ENCODE assay signal across 9 cellular contexts in the genomic region with DNA sequence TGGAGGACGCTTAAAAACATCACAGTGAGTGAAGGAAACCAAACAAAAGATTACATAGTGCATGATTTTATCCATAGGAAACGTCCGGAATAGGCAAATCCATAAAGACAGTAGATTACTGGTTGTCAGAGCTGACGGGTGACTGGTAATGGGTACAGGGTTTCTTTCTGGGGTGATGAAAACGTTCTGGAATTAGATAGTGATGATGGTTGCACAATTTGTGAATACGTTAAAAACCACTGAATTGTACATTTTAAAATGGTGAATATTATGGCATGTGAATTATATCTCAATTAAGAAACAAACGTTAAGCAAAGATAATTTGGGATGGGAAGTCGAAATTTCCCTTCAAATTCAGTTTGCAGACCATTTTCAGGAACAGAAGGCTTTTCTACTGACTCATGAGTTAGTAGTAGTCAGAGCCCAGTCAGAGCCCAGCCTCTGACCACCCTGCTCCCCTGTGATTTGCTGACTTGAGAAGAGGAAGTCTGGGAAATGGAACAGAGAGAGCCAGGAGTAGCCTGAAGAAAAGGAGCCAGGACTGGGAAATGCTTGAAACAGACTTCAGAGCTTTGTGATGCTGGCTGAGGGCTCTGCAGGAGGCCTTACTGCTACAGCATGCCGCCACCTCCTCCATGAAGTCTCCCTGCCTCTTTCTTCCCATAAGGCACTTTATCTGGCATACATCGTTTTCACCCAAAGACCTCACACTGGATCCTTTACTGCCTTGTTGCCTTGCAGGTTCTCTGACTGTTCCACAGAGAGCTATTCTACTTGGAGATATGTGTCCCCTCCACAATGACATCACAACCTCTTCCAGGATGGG. TPM values are rescaled to one million over a fixed set of nuclear protein-coding genes. Genes with fewer than 3 reads are reported as not detected.
DNase-seq lines count a peak whose midpoint lies in the region; ATAC-seq and TF ChIP-seq lines count a peak whose summit lies in the region.
"Had no signal": no experiment of that assay in that cellular context is flagged by ENCODE, and none has a peak within 500 bp of the region (broad histone marks: within the 10 kb centered on the region; RNA-seq: fewer than 3 reads in every experiment).

No MANE protein-coding gene starts in this region.

- 80 to 83% (median 83%) methylated on average over 10 of the region's 10 CpGs for WGBS in adrenal gland, 4 donors
- 71 to 75% (median 74%) methylated on average over 10 of the region's 10 CpGs for WGBS in ovary, 3 donors

- H3K9ac ChIP-seq in HCT116 (ENCODE audit: low read length): no peak overlapping the region

- no peak overlapping the region for H3K4me3 ChIP-seq in HCT116 (replicated peaks in 1 of 2; ENCODE audit: low read depth in 1 of 2, low read length in 2 of 2)
- H3K4me3 ChIP-seq in adrenal gland: no peak overlapping the region
- no peak overlapping the region for H3K4me3 ChIP-seq in ovary

- peak overlapping the region; percentile 52 for H2AFZ ChIP-seq in HCT116 (ENCODE audit: low read depth, low read length, poor library complexity, severe bottlenecking)

- CTCF ChIA-PET in HCT116 (lab: Charles Lee): no interaction called here

- BruUV-seq in HCT116 (replicated peaks; lab: Mats Ljungman, UMichigan): no TSS peak

- peak; percentile 86 for DNase-seq in A172 (ENCODE audit: low spot score)
- DNase-seq in HCT116 (ENCODE audit: low read depth, low spot score): no peak
- DNase-seq in adrenal gland: peak in 4 of 7 donors; percentile 21 to 60 (median 28)
- DNase-seq in islet precursor cell: peak; percentile 90
- DNase-seq in ovary: no peak
- no peak for DNase-seq in activated naive CD4-positive, alpha-beta T cell treated with anti-CD3 and anti-CD28 coated beads, Interleukin-2, amount 50 U/mL, for 16 hours
- DNase-seq: COR-L47 had no signal

- no peaks in the 10 kb centered on the region for H3K36me3 ChIP-seq in HCT116 (ENCODE audit: control insufficient read depth in 1 of 2, insufficient read depth in 2 of 2, low read length in 2 of 2)
- H3K36me3 ChIP-seq in adrenal gland (replicated peaks in 1 of 2): no peaks in the 10 kb centered on the region
- no peaks in the 10 kb centered on the region for H3K36me3 ChIP-seq in ovary

- H3K79me2 ChIP-seq in HCT116 (ENCODE audit: insufficient read depth, low read length): no peaks in the 10 kb centered on the region

- TF ChIP-seq EP300 in ovary (IDR thresholded peaks at IDR 0.05): no peak

- TF ChIP-seq CTCF in HCT116 (IDR thresholded peaks at IDR 0.05 in 2 of 3, conservative IDR thresholded peaks at IDR 0.05 in 1 of 3; ENCODE audit: borderline replicate concordance in 1 of 3, insufficient read depth in 1 of 3, low read depth in 2 of 3, low read length in 2 of 3) (no peak), adrenal gland (IDR thresholded peaks at IDR 0.05) (no peak), ovary (IDR thresholded peaks at IDR 0.05) (no peak)

- POLR2A ChIA-PET in HCT116 (lab: Charles Lee): no interaction called here

- H3K27ac ChIP-seq in HCT116 (ENCODE audit: low read depth, low read length) (no peak overlapping the region), adrenal gland (no peak overlapping the region), ovary (no peak overlapping the region)

- no peak for TF ChIP-seq RAD21 in HCT116 (IDR thresholded peaks at IDR 0.05; ENCODE audit: low read depth)

- RAD21 ChIA-PET in HCT116 (lab: Charles Lee; ENCODE audit: low non-redundant PET in 1 of 2, low total read pairs in 2 of 2, uncharacterized antibody in 2 of 2, unreplicated experiment in 2 of 2): no interaction called here

- H3K9me3 ChIP-seq in HCT116 (ENCODE audit: control insufficient read depth in 1 of 2, insufficient read depth in 1 of 2, low read depth in 1 of 2, low read length in 2 of 2) (no peaks in the 10 kb centered on the region), adrenal gland (replicated peaks in 1 of 3) (no peaks in the 10 kb centered on the region), ovary (no peaks in the 10 kb centered on the region)

- H3K4me1 ChIP-seq in HCT116 (ENCODE audit: control insufficient read depth in 1 of 2, insufficient read depth in 2 of 2, low read length in 2 of 2) (peaks cover 2 to 19% of the 10 kb centered on the region in 2 experiments; a peak in 2 of 4 replicates), adrenal gland (replicated peaks in 1 of 2) (peaks cover 0 to 7% of the 10 kb centered on the region in 2 donors), ovary (ENCODE audit: insufficient read depth) (no peaks in the 10 kb centered on the region)

- TF ChIP-seq POLR2A in HCT116 (IDR thresholded peaks at IDR 0.05; ENCODE audit: borderline replicate concordance, extremely low read depth, insufficient read depth, insufficient read length): no peak
- TF ChIP-seq POLR2A in adrenal gland (IDR thresholded peaks at IDR 0.05): no peak
- TF ChIP-seq POLR2A in ovary (IDR thresholded peaks at IDR 0.05): no peak

- ATAC-seq in HCT116: no peak; the same call in 1 of the 2 replicates
- ATAC-seq in HG03280 (IDR thresholded peaks at IDR 0.05; ENCODE audit: unreplicated experiment): no peak
- no peak for ATAC-seq in HG02763 (IDR thresholded peaks at IDR 0.05; ENCODE audit: unreplicated experiment)

- no peak overlapping the region for H3K4me2 ChIP-seq in HCT116 (ENCODE audit: low read length)

- intact Hi-C loops in HCT116 (cut with micrococcal nuclease) (no loop called here), adrenal gland (cut with DNase I) (no loop called here), ovary (cut with DNase I) (no loop called here)

- H4K20me1 ChIP-seq in HCT116 (ENCODE audit: insufficient read depth): no peaks in the 10 kb centered on the region

- no peaks in the 10 kb centered on the region; the same call in 1 of the 2 replicates for H3K9me2 ChIP-seq in HCT116 (ENCODE audit: insufficient read depth)

- H3K27me3 ChIP-seq in HCT116 (ENCODE audit: insufficient read depth, low read length): no peaks in the 10 kb centered on the region
- no peaks in the 10 kb centered on the region for H3K27me3 ChIP-seq in adrenal gland
- H3K27me3 ChIP-seq in ovary: no peaks in the 10 kb centered on the region

TF ChIP-seq in HCT116, 20 proteins besides CTCF, POLR2A, EP300 and RAD21:
- TF ChIP-seq JUND (IDR thresholded peaks at IDR 0.05) (no peak), ATF3 (IDR thresholded peaks at IDR 0.05) (no peak), ZBTB33 (IDR thresholded peaks at IDR 0.05; ENCODE audit: extremely low read depth, insufficient replicate concordance, low read length) (no peak), TCF7L2 (IDR thresholded peaks at IDR 0.05; ENCODE audit: borderline replicate concordance, extremely low read depth, insufficient read depth, insufficient read length) (no peak), CEBPB (IDR thresholded peaks at IDR 0.05; ENCODE audit: low read depth) (no peak), SIN3A (IDR thresholded peaks at IDR 0.05; ENCODE audit: low read depth) (no peak), FOSL1 (IDR thresholded peaks at IDR 0.05; ENCODE audit: low read depth) (no peak), SRF (IDR thresholded peaks at IDR 0.05; ENCODE audit: low read depth) (no peak), CBX3 (IDR thresholded peaks at IDR 0.05; ENCODE audit: low read depth) (no peak)
- TF ChIP-seq, protein P1, sequence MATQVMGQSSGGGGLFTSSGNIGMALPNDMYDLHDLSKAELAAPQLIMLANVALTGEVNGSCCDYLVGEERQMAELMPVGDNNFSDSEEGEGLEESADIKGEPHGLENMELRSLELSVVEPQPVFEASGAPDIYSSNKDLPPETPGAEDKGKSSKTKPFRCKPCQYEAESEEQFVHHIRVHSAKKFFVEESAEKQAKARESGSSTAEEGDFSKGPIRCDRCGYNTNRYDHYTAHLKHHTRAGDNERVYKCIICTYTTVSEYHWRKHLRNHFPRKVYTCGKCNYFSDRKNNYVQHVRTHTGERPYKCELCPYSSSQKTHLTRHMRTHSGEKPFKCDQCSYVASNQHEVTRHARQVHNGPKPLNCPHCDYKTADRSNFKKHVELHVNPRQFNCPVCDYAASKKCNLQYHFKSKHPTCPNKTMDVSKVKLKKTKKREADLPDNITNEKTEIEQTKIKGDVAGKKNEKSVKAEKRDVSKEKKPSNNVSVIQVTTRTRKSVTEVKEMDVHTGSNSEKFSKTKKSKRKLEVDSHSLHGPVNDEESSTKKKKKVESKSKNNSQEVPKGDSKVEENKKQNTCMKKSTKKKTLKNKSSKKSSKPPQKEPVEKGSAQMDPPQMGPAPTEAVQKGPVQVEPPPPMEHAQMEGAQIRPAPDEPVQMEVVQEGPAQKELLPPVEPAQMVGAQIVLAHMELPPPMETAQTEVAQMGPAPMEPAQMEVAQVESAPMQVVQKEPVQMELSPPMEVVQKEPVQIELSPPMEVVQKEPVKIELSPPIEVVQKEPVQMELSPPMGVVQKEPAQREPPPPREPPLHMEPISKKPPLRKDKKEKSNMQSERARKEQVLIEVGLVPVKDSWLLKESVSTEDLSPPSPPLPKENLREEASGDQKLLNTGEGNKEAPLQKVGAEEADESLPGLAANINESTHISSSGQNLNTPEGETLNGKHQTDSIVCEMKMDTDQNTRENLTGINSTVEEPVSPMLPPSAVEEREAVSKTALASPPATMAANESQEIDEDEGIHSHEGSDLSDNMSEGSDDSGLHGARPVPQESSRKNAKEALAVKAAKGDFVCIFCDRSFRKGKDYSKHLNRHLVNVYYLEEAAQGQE (IDR thresholded peaks at IDR 0.05; ENCODE audit: low read depth): no peak

RNA-seq across cellular contexts. Expression of gene CTNNA1, which starts 46.4 kb away (rescaled TPM):
- total RNA-seq in A172 (2014; rRNA removed; shearing (Covaris generic)): 369 and 401 TPM in 2 replicates
- total RNA-seq in HCT116 (2021; ENCODE audit: unreplicated experiment) (313 TPM), adrenal gland (100 to 1,000 TPM; 297 to 521 (median 347) TPM), ovary (100 to 1,000 TPM; 125 to 278 (median 230) TPM)
- polyA plus RNA-seq in HCT116 (2012): 306 and 330 TPM in 2 replicates
- polyA plus RNA-seq in adrenal gland (100 to 1,000 TPM; 111 to 371 (median 133) TPM), ovary (100 to 1,000 TPM; 127 to 306 TPM)

Comparison
In these comparisons a context has a peak if more than half of its experiments do, and no peak if none do; other contexts are left out.
1. DNase-seq: peak in A172 (single experiment), adrenal gland (4 of 7) and islet precursor cell (single experiment); none in HCT116 (single experiment), ovary (0 of 5) and activated naive CD4-positive, alpha-beta T cell treated with anti-CD3 and anti-CD28 coated beads, Interleukin-2, amount 50 U/mL, for 16 hours (single experiment).